1 cellular context compared by ENCODE assay signal in the genomic region with DNA sequence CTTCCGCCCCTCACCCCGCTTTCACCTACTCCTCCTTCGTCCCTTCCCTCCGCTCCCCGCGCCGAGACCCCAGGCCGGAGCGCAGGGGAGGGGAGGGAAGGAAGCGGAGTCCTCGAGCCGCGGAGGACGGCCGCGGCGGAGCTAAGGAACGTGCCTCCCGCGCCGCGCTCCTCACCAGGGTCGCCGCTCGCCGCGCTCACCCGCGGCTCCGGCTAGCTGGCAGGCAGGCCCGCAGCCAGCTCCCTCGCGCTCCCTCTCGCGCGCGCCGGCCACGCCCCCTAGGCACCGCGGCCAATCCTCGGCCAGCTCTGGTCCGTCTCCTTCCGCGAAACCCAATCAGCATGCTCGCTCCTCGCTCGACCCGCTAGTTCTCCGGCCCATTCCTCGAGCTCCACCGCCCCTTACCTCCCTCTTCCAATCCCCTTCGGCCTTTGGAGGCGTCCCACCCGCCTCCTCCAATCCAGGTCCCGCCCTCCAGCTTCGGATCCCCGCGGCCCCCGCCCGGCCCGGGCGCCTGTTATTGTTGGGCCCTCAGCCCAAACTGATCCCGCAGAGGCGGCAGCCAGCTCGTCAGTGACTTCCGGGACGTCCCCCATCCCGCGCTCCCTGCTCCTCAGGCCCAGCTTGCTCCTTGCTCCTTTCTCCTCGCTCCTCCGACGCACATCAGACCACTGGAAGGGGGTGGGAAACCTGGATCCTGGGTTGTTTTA.
TF ChIP-seq lines count a peak whose summit lies in the region.

A gene with protein sequence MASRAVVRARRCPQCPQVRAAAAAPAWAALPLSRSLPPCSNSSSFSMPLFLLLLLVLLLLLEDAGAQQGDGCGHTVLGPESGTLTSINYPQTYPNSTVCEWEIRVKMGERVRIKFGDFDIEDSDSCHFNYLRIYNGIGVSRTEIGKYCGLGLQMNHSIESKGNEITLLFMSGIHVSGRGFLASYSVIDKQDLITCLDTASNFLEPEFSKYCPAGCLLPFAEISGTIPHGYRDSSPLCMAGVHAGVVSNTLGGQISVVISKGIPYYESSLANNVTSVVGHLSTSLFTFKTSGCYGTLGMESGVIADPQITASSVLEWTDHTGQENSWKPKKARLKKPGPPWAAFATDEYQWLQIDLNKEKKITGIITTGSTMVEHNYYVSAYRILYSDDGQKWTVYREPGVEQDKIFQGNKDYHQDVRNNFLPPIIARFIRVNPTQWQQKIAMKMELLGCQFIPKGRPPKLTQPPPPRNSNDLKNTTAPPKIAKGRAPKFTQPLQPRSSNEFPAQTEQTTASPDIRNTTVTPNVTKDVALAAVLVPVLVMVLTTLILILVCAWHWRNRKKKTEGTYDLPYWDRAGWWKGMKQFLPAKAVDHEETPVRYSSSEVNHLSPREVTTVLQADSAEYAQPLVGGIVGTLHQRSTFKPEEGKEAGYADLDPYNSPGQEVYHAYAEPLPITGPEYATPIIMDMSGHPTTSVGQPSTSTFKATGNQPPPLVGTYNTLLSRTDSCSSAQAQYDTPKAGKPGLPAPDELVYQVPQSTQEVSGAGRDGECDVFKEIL (minus strand): TSS at position 231 of the 710 bp plus-strand sequence. CDS start 369 bp downstream, outside the sequence.

TF ChIP-seq in GM23338, 12 proteins besides CTCF, POLR2A, EP300 and RAD21:
- TF ChIP-seq, protein P1, sequence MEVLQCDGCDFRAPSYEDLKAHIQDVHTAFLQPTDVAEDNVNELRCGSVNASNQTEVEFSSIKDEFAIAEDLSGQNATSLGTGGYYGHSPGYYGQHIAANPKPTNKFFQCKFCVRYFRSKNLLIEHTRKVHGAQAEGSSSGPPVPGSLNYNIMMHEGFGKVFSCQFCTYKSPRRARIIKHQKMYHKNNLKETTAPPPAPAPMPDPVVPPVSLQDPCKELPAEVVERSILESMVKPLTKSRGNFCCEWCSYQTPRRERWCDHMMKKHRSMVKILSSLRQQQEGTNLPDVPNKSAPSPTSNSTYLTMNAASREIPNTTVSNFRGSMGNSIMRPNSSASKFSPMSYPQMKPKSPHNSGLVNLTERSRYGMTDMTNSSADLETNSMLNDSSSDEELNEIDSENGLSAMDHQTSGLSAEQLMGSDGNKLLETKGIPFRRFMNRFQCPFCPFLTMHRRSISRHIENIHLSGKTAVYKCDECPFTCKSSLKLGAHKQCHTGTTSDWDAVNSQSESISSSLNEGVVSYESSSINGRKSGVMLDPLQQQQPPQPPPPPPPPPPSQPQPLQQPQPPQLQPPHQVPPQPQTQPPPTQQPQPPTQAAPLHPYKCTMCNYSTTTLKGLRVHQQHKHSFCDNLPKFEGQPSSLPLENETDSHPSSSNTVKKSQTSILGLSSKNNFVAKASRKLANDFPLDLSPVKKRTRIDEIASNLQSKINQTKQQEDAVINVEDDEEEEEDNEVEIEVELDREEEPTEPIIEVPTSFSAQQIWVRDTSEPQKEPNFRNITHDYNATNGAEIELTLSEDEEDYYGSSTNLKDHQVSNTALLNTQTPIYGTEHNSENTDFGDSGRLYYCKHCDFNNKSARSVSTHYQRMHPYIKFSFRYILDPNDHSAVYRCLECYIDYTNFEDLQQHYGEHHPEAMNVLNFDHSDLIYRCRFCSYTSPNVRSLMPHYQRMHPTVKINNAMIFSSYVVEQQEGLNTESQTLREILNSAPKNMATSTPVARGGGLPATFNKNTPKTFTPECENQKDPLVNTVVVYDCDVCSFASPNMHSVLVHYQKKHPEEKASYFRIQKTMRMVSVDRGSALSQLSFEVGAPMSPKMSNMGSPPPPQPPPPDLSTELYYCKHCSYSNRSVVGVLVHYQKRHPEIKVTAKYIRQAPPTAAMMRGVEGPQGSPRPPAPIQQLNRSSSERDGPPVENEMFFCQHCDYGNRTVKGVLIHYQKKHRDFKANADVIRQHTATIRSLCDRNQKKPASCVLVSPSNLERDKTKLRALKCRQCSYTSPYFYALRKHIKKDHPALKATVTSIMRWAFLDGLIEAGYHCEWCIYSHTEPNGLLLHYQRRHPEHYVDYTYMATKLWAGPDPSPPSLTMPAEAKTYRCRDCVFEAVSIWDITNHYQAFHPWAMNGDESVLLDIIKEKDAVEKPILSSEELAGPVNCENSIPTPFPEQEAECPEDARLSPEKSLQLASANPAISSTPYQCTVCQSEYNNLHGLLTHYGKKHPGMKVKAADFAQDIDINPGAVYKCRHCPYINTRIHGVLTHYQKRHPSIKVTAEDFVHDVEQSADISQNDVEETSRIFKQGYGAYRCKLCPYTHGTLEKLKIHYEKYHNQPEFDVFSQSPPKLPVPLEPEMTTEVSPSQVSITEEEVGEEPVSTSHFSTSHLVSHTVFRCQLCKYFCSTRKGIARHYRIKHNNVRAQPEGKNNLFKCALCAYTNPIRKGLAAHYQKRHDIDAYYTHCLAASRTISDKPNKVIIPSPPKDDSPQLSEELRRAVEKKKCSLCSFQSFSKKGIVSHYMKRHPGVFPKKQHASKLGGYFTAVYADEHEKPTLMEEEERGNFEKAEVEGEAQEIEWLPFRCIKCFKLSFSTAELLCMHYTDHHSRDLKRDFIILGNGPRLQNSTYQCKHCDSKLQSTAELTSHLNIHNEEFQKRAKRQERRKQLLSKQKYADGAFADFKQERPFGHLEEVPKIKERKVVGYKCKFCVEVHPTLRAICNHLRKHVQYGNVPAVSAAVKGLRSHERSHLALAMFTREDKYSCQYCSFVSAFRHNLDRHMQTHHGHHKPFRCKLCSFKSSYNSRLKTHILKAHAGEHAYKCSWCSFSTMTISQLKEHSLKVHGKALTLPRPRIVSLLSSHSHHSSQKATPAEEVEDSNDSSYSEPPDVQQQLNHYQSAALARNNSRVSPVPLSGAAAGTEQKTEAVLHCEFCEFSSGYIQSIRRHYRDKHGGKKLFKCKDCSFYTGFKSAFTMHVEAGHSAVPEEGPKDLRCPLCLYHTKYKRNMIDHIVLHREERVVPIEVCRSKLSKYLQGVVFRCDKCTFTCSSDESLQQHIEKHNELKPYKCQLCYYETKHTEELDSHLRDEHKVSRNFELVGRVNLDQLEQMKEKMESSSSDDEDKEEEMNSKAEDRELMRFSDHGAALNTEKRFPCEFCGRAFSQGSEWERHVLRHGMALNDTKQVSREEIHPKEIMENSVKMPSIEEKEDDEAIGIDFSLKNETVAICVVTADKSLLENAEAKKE (CRISPR knock-in tag; IDR thresholded peaks at IDR 0.05): no peak
- TF ChIP-seq STAT1 (IDR thresholded peaks at IDR 0.05; ENCODE audit: unreplicated experiment) (no peak), ZNF331 (CRISPR knock-in tag; IDR thresholded peaks at IDR 0.05; ENCODE audit: low read depth) (no peak), CREB1 (CRISPR knock-in tag; IDR thresholded peaks at IDR 0.05; ENCODE audit: low read depth) (peak; percentile 3; the same call in 1 of the 2 replicates), JUNB (IDR thresholded peaks at IDR 0.05; ENCODE audit: unreplicated experiment) (no peak), EZH2 (IDR thresholded peaks at IDR 0.05; ENCODE audit: low read depth, unreplicated experiment) (no peak), ZNF114 (CRISPR knock-in tag; IDR thresholded peaks at IDR 0.05) (no peak), POLR2AphosphoS5 (IDR thresholded peaks at IDR 0.05; ENCODE audit: low read depth) (peak; percentile 72), NANOG (IDR thresholded peaks at IDR 0.05; ENCODE audit: borderline replicate concordance) (no peak; the same call in 1 of the 2 replicates)
- TF ChIP-seq, protein P2, sequence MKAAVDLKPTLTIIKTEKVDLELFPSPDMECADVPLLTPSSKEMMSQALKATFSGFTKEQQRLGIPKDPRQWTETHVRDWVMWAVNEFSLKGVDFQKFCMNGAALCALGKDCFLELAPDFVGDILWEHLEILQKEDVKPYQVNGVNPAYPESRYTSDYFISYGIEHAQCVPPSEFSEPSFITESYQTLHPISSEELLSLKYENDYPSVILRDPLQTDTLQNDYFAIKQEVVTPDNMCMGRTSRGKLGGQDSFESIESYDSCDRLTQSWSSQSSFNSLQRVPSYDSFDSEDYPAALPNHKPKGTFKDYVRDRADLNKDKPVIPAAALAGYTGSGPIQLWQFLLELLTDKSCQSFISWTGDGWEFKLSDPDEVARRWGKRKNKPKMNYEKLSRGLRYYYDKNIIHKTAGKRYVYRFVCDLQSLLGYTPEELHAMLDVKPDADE (IDR thresholded peaks at IDR 0.05): no peak
- TF ChIP-seq, protein P3, sequence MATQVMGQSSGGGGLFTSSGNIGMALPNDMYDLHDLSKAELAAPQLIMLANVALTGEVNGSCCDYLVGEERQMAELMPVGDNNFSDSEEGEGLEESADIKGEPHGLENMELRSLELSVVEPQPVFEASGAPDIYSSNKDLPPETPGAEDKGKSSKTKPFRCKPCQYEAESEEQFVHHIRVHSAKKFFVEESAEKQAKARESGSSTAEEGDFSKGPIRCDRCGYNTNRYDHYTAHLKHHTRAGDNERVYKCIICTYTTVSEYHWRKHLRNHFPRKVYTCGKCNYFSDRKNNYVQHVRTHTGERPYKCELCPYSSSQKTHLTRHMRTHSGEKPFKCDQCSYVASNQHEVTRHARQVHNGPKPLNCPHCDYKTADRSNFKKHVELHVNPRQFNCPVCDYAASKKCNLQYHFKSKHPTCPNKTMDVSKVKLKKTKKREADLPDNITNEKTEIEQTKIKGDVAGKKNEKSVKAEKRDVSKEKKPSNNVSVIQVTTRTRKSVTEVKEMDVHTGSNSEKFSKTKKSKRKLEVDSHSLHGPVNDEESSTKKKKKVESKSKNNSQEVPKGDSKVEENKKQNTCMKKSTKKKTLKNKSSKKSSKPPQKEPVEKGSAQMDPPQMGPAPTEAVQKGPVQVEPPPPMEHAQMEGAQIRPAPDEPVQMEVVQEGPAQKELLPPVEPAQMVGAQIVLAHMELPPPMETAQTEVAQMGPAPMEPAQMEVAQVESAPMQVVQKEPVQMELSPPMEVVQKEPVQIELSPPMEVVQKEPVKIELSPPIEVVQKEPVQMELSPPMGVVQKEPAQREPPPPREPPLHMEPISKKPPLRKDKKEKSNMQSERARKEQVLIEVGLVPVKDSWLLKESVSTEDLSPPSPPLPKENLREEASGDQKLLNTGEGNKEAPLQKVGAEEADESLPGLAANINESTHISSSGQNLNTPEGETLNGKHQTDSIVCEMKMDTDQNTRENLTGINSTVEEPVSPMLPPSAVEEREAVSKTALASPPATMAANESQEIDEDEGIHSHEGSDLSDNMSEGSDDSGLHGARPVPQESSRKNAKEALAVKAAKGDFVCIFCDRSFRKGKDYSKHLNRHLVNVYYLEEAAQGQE (IDR thresholded peaks at IDR 0.05; ENCODE audit: unreplicated experiment): no peak
TF ChIP-seq in GM23338: peak in this region for 2.
